ENCODE assay signal across 8 cellular contexts in the genomic region with DNA sequence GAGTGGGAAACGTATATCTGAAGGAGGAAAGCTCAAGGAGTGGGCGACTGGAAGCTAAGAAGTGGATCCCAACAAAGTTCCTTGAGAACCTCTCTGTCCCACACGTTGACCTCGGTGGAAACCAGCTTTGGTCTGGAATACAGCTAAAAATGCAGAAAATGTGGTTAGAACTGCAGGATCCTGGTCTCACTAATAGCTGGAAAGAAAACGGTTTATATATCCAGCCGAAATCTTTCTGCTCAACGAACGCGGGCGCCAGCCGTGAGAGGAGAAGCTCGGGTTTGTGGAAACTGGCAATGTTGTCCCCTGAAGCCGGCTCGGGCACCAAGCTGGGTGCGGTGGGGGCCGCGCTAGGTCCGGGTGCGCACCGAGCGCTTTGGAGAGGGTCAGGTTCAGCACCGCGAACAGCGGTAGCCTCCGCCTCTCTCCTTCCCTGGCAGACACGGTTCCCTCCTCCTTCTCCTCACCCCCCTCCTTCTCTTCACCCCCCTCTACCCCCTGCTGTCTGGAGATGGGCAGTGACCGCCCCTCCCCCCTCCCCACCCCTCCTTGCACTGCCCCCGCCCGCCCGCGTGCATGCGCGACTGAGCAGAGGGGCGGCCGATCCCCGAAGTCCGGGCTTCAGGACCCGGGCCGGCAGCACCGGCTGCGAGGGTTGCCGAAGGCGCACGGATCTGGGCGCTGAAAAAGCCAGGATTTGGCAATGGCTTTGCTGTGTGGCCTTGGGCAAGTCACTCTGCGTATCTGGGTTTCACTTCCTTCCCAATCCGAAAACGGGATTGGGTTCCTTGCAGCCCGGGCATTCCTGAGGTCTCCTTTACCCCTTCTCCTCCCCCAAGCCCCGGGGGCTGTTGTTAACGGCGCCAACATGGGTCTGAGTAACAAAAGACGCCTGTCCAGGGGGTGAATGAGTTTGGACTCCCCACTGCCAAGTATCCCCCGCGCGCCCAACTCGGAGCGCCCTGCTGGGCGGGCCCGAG.
DNase-seq lines count a peak whose midpoint lies in the region; ATAC-seq and TF ChIP-seq lines count a peak whose summit lies in the region.

Gene SKOR1 (plus strand): TSS at position 610 of the 980 bp plus-strand sequence. CDS start 94 bp downstream, at position 704.

- no peak within 1 kb of the TSS for H3K4me3 ChIP-seq in fibroblast of mammary gland (ENCODE audit: control insufficient read depth, low read depth, low read length)

- ATAC-seq in SK-N-SH treated with all-trans-retinoic acid at 6 μM for 48 hours (peak; percentile 61), GM19035 (IDR thresholded peaks at IDR 0.05; ENCODE audit: unreplicated experiment) (no peak)

- CTCF ChIA-PET in HEK293T (lab: Yijun Ruan, JAX): interaction anchor here (0.6 kb wide), 1 partner anchor 404 kb away, joined by 3 read pairs; the partner anchor contains the start of gene CLN6

- POLR2A ChIA-PET in HEK293T (lab: Yijun Ruan, JAX): interaction anchor here (1.0 to 1.4 kb wide), 2 partner anchors 34 to 44 kb away, joined by 3 read pairs; no protein-coding TSS in a partner anchor

- no peak for TF ChIP-seq CTCF in fibroblast of mammary gland (conservative IDR thresholded peaks at IDR 0.05; ENCODE audit: control insufficient read depth, insufficient read depth, low read depth, low read length)

- DNase-seq in DMS53 (lab: John Stamatoyannopoulos, UW) (peak; percentile 49), DMS53 treated with DMSO at 0.1 percent for 48 hours (lab: John Stamatoyannopoulos, UW; ENCODE audit: unreplicated experiment) (no peak), fibroblast of mammary gland (ENCODE audit: low read depth) (peak; percentile 32), retina (peak; percentile 69), LoVo (ENCODE audit: low spot score) (no peak), HEK293T (ENCODE audit: extremely low spot score) (no peak)

TF ChIP-seq in SK-N-SH treated with all-trans-retinoic acid at 6 μM for 48 hours, 23 proteins besides CTCF, POLR2A, EP300 and RAD21:
- TF ChIP-seq TCF4 (CRISPR knock-in tag; IDR thresholded peaks at IDR 0.05; ENCODE audit: borderline replicate concordance) (no peak), SNAI2 (CRISPR knock-in tag; IDR thresholded peaks at IDR 0.05) (no peak), CSRNP3 (CRISPR knock-in tag; IDR thresholded peaks at IDR 0.05) (no peak), ISL1 (CRISPR knock-in tag; IDR thresholded peaks at IDR 0.05) (no peak), TOX (CRISPR knock-in tag; IDR thresholded peaks at IDR 0.05; ENCODE audit: borderline replicate concordance) (no peak), RARB (CRISPR knock-in tag; IDR thresholded peaks at IDR 0.05) (no peak), GLIS3 (CRISPR knock-in tag; IDR thresholded peaks at IDR 0.05) (no peak), ZFP30 (CRISPR knock-in tag; IDR thresholded peaks at IDR 0.05) (no peak), PATZ1 (CRISPR knock-in tag; IDR thresholded peaks at IDR 0.05; ENCODE audit: borderline replicate concordance) (no peak), ESRRG (CRISPR knock-in tag; IDR thresholded peaks at IDR 0.05) (no peak)

TF ChIP-seq in HEK293T, 16 proteins besides CTCF, POLR2A, EP300 and RAD21:
- no peak for TF ChIP-seq FOXK2 (IDR thresholded peaks at IDR 0.05)
- no peak for TF ChIP-seq ARNT (IDR thresholded peaks at IDR 0.05)
- no peak for TF ChIP-seq L3MBTL2 (conservative IDR thresholded peaks at IDR 0.05)
- TF ChIP-seq NFRKB (IDR thresholded peaks at IDR 0.05): no peak

Comparison
In these comparisons a context has a peak if more than half of its experiments do, and no peak if none do; other contexts are left out.
1. DNase-seq: peak in DMS53 (single experiment), fibroblast of mammary gland (single experiment) and retina (single experiment); none in DMS53 treated with DMSO at 0.1 percent for 48 hours (single experiment), LoVo (single experiment) and HEK293T (single experiment).